In genomic region chr12:58066296-58066695, GRCh38 we compare ENCODE assay signal across 22 cellular contexts.
A peak's percentile ranks its signal among the peaks of the same experiment; 100 is the strongest.
DNase-seq lines count a peak whose midpoint lies in the region; ATAC-seq and TF ChIP-seq lines count a peak whose summit lies in the region.
"Had no signal": no experiment of that assay in that cellular context is flagged by ENCODE, and none has a peak within 500 bp of the region (broad histone marks: within the 10 kb centered on the region; RNA-seq: fewer than 3 reads in every experiment).

No MANE protein-coding gene starts in this region.

- no peak overlapping the region for H3K27ac ChIP-seq in WERI-Rb-1
- H3K27ac ChIP-seq: foreskin keratinocyte, uterus had no signal

- ATAC-seq in GM19467 (IDR thresholded peaks at IDR 0.05; ENCODE audit: unreplicated experiment) = no peak
- ATAC-seq: activated CD4-positive, CD25-positive, alpha-beta regulatory T cell treated with anti-CD3 and anti-CD28 coated beads, Interleukin-2, amount 50 U/mL, for 24 hours; foreskin keratinocyte; mucosa of descending colon; Right ventricle myocardium inferior had no signal

- no peaks in the 10 kb centered on the region for H3K27me3 ChIP-seq in WERI-Rb-1 (ENCODE audit: insufficient read depth, low read depth, severe bottlenecking)
- H3K27me3 ChIP-seq: foreskin keratinocyte, uterus had no signal

- H3K4me3 ChIP-seq in epithelial cell of esophagus (ENCODE audit: low read length) = no peak overlapping the region
- no peak overlapping the region for H3K4me3 ChIP-seq in WERI-Rb-1 (ENCODE audit: low read depth, low read length)
- H3K4me3 ChIP-seq: mucosa of descending colon, uterus had no signal

- no peaks in the 10 kb centered on the region for H3K36me3 ChIP-seq in WERI-Rb-1
- H3K36me3 ChIP-seq: uterus had no signal

- H3K9me3 ChIP-seq in WERI-Rb-1 (ENCODE audit: severe bottlenecking) = no peaks in the 10 kb centered on the region
- H3K9me3 ChIP-seq: mucosa of descending colon, uterus had no signal

- TF ChIP-seq CTCF in epithelial cell of esophagus (IDR thresholded peaks at IDR 0.05; ENCODE audit: insufficient read depth, low read depth, low read length, missing control alignments) (no peak), WERI-Rb-1 (IDR thresholded peaks at IDR 0.05; ENCODE audit: low read depth, low read length) (no peak)

- DNase-seq in COR-L47 (lab: John Stamatoyannopoulos, UW) (peak; percentile 29), H4 (ENCODE audit: low spot score) (peak; percentile 21), NCI-H69 (lab: John Stamatoyannopoulos, UW) (peak; percentile 43), epithelial cell of esophagus (ENCODE audit: low read depth) (peak; percentile 47), epidermal melanocyte (ENCODE audit: insufficient read length, low spot score) (no peak), WERI-Rb-1 (no peak)
- no peak for DNase-seq in activated effector memory CD4-positive, alpha-beta T cell treated with anti-CD3 and anti-CD28 coated beads, Interleukin-2, amount 50 U/mL, for 16 hours
- DNase-seq: activated naive CD4-positive, alpha-beta T cell treated with Interleukin-2 at 50 U/mL for 16 hours; activated T-cell treated with anti-CD3 and anti-CD28 coated beads, Interleukin-2, amount 50 U/mL, for 24 hours; central memory CD4-positive, alpha-beta T cell; erythroblast; hypothalamus; Karpas-422; mucosa of descending colon; NCI-H1092 treated with DMSO at 0.1 percent for 48 hours; NCI-H2081; SW 1271; uterus had no signal

Comparison
In these comparisons a context has a peak if more than half of its experiments do, and no peak if none do; other contexts are left out.
1. DNase-seq: peak in COR-L47 (single experiment), H4 (single experiment), NCI-H69 (single experiment) and epithelial cell of esophagus (single experiment); none in activated effector memory CD4-positive, alpha-beta T cell treated with anti-CD3 and anti-CD28 coated beads, Interleukin-2, amount 50 U/mL, for 16 hours (single experiment), epidermal melanocyte (single experiment) and WERI-Rb-1 (single experiment).